ENCODE assay signal across 18 cellular contexts in the genomic region with DNA sequence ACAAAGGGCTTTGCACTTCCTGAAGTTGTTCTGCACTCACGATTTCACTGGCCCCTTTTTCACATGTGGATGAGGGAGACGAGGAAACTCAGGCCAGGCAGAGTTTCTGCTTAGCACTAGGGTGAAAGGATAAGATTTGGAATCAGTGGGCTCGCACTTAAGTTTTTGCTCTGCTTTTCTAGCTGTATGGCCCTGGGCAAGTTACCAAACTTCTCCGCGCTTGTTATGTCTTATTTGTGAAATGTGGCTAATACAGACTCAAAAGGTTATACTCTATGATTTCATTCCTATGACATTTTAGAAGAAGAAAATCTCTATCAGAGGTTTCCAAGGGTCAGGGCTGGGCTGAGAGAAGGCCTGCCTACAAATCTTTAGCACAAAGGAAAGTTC.
"Had no signal": no experiment of that assay in that cellular context is flagged by ENCODE, and none has a peak within 500 bp of the region (broad histone marks: within the 10 kb centered on the region; RNA-seq: fewer than 3 reads in every experiment).

No MANE protein-coding gene starts in this region.

- H3K36me3 Mint-ChIP-seq: activated CD8-positive, alpha-beta memory T cell treated with anti-CD3 and anti-CD28 coated beads, Interleukin-2, amount 10 ng/mL, durations not matched to agents 7 days and 5 days; activated naive CD4-positive, alpha-beta T cell treated with anti-CD3 and anti-CD28 coated beads, Interleukin-2, amount 10 ng/mL, durations not matched to agents 7 days and 5 days; naive B cell had no signal

- DNase-seq: activated CD4-positive, alpha-beta T cell treated with anti-CD3 and anti-CD28 coated beads for 1 hour; activated CD4-positive, alpha-beta T cell treated with anti-CD3 and anti-CD28 coated beads, Interleukin-2, amount 50 U/mL, for 48 hours; activated CD8-positive, alpha-beta memory T cell treated with anti-CD3 and anti-CD28 coated beads, Interleukin-2, amount 10 ng/mL, durations not matched to agents 7 days and 5 days; activated naive CD4-positive, alpha-beta T cell treated with anti-CD3 and anti-CD28 coated beads, Interleukin-2, amount 10 ng/mL, durations not matched to agents 7 days and 5 days; activated T-cell treated with anti-CD3 and anti-CD28 coated beads, Interleukin-2, amount 50 U/mL, for 1 hour; cortex of kidney; effector CD4-positive, alpha-beta T cell; islet precursor cell; naive B cell; right cardiac atrium; spleen; T-helper 1 cell; T1000 had no signal

- H3K27me3 ChIP-seq: ascending aorta, spleen had no signal

- H3K4me1 ChIP-seq: ascending aorta, spleen had no signal

- H3K4me1 Mint-ChIP-seq: activated CD8-positive, alpha-beta memory T cell treated with anti-CD3 and anti-CD28 coated beads, Interleukin-2, amount 10 ng/mL, durations not matched to agents 7 days and 5 days; activated naive CD4-positive, alpha-beta T cell treated with anti-CD3 and anti-CD28 coated beads, Interleukin-2, amount 10 ng/mL, durations not matched to agents 7 days and 5 days; naive B cell had no signal

- H3K27ac ChIP-seq: ascending aorta, spleen, thoracic aorta had no signal

- H3K9me3 Mint-ChIP-seq: activated naive CD4-positive, alpha-beta T cell treated with anti-CD3 and anti-CD28 coated beads, Interleukin-2, amount 10 ng/mL, durations not matched to agents 7 days and 5 days; activated T-helper 2 cell treated with anti-CD3 and anti-CD28 coated beads, Interferon-gamma antibody, Interleukin-2, Interleukin-4, amounts not matched to agents 10 μg/mL and 5 μg/mL and 100 μg/mL, durations not matched to agents 14 hours and 24 hours and 36 hours; naive B cell; stimulated activated naive CD8-positive, alpha-beta T cell treated with anti-CD3 and anti-CD28 coated beads, Interleukin-15, Interleukin-2, amounts not matched to agents 100 ng/mL and 50 ng/mL, for 24 hours had no signal

- H3K4me3 ChIP-seq: ascending aorta, spleen, thoracic aorta had no signal

- ATAC-seq: activated CD8-positive, alpha-beta memory T cell treated with anti-CD3 and anti-CD28 coated beads, Interleukin-2, amount 10 ng/mL, durations not matched to agents 7 days and 5 days; right cardiac atrium; SK-N-SH treated with all-trans-retinoic acid at 6 μM for 48 hours had no signal

- H3K27me3 Mint-ChIP-seq: activated CD8-positive, alpha-beta memory T cell treated with anti-CD3 and anti-CD28 coated beads, Interleukin-2, amount 10 ng/mL, durations not matched to agents 7 days and 5 days; activated naive CD4-positive, alpha-beta T cell treated with anti-CD3 and anti-CD28 coated beads, Interleukin-2, amount 10 ng/mL, durations not matched to agents 7 days and 5 days had no signal

- H3K36me3 ChIP-seq: ascending aorta, spleen, thoracic aorta had no signal

- H3K27ac Mint-ChIP-seq: activated CD8-positive, alpha-beta memory T cell treated with anti-CD3 and anti-CD28 coated beads, Interleukin-2, amount 10 ng/mL, durations not matched to agents 7 days and 5 days; activated naive CD4-positive, alpha-beta T cell treated with anti-CD3 and anti-CD28 coated beads, Interleukin-2, amount 10 ng/mL, durations not matched to agents 7 days and 5 days; activated T-helper 2 cell treated with anti-CD3 and anti-CD28 coated beads, Interferon-gamma antibody, Interleukin-2, Interleukin-4, amounts not matched to agents 10 μg/mL and 5 μg/mL and 100 μg/mL, durations not matched to agents 14 hours and 24 hours and 36 hours; naive B cell; stimulated activated naive CD8-positive, alpha-beta T cell treated with anti-CD3 and anti-CD28 coated beads, Interleukin-15, Interleukin-2, amounts not matched to agents 100 ng/mL and 50 ng/mL, for 24 hours had no signal

- H3K4me3 Mint-ChIP-seq: activated CD8-positive, alpha-beta memory T cell treated with anti-CD3 and anti-CD28 coated beads, Interleukin-2, amount 10 ng/mL, durations not matched to agents 7 days and 5 days; activated naive CD4-positive, alpha-beta T cell treated with anti-CD3 and anti-CD28 coated beads, Interleukin-2, amount 10 ng/mL, durations not matched to agents 7 days and 5 days; stimulated activated naive CD8-positive, alpha-beta T cell treated with anti-CD3 and anti-CD28 coated beads, Interleukin-15, Interleukin-2, amounts not matched to agents 100 ng/mL and 50 ng/mL, for 24 hours had no signal
